Comparison of ENCODE assay signal across 1 cellular context in the genomic region with DNA sequence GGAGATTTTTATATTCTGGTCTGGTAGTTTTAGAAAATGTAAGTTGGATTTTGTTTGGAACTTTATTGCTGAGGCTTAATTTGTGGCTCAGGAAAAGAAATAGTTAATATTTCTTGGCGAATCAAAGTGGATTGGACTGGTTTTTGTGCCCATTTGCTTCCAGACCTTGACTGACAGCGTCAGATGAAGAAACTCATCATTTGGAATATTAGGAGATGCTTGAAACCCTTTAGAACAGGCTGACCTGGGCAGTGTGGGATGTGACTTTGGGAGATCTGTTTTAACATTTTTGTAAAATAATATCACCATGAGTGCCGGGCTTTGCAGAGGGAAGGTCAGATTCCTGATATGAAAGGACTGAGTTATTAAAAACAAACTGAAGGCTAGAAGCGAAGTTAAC.
TF ChIP-seq lines count a peak whose summit lies in the region.

No MANE protein-coding gene starts in this region.

TF ChIP-seq in IMR-90, 13 proteins besides CTCF, POLR2A, EP300 and RAD21:
- TF ChIP-seq NFE2L2 (IDR thresholded peaks at IDR 0.05; ENCODE audit: low read depth, low read length), result no peak
- TF ChIP-seq, protein P1, sequence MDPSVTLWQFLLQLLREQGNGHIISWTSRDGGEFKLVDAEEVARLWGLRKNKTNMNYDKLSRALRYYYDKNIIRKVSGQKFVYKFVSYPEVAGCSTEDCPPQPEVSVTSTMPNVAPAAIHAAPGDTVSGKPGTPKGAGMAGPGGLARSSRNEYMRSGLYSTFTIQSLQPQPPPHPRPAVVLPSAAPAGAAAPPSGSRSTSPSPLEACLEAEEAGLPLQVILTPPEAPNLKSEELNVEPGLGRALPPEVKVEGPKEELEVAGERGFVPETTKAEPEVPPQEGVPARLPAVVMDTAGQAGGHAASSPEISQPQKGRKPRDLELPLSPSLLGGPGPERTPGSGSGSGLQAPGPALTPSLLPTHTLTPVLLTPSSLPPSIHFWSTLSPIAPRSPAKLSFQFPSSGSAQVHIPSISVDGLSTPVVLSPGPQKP (IDR thresholded peaks at IDR 0.05; ENCODE audit: borderline replicate concordance, low read depth, low read length), result no peak
- TF ChIP-seq RFX5 (IDR thresholded peaks at IDR 0.05; ENCODE audit: low read depth, low read length), result no peak
- TF ChIP-seq BHLHE40 (IDR thresholded peaks at IDR 0.05; ENCODE audit: low read depth, low read length), result no peak
- no peak for TF ChIP-seq CHD1 (IDR thresholded peaks at IDR 0.05; ENCODE audit: low read depth, low read length)
- no peak for TF ChIP-seq SMC3 (IDR thresholded peaks at IDR 0.05; ENCODE audit: low read depth, low read length)
- no peak for TF ChIP-seq RCOR1 (IDR thresholded peaks at IDR 0.05; ENCODE audit: insufficient replicate concordance, low read length)
- TF ChIP-seq, protein P2, sequence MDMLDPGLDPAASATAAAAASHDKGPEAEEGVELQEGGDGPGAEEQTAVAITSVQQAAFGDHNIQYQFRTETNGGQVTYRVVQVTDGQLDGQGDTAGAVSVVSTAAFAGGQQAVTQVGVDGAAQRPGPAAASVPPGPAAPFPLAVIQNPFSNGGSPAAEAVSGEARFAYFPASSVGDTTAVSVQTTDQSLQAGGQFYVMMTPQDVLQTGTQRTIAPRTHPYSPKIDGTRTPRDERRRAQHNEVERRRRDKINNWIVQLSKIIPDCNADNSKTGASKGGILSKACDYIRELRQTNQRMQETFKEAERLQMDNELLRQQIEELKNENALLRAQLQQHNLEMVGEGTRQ (IDR thresholded peaks at IDR 0.05; ENCODE audit: low read depth, low read length), result no peak
- no peak for TF ChIP-seq CEBPB (IDR thresholded peaks at IDR 0.05; ENCODE audit: low read depth, low read length)
- TF ChIP-seq FOS (IDR thresholded peaks at IDR 0.05; ENCODE audit: low read depth, low read length), result no peak
- no peak for TF ChIP-seq MXI1 (IDR thresholded peaks at IDR 0.05; ENCODE audit: borderline replicate concordance, low read depth, low read length)
- TF ChIP-seq MAFK (IDR thresholded peaks at IDR 0.05; ENCODE audit: low read depth, low read length), result no peak
- no peak for TF ChIP-seq MAZ (IDR thresholded peaks at IDR 0.05; ENCODE audit: borderline replicate concordance, low read depth, low read length)
